1 cellular context compared by ENCODE assay signal in genomic region chr6:52231411-52232127, GRCh38.
A peak's percentile ranks its signal among the peaks of the same experiment; 100 is the strongest.
TF ChIP-seq lines count a peak whose summit lies in the region.

No MANE protein-coding gene starts in this region.

TF ChIP-seq in GM12878, 131 proteins besides CTCF, POLR2A, EP300 and RAD21 (continued from another document and continues in another):
- TF ChIP-seq ZBTB4 (CRISPR knock-in tag; IDR thresholded peaks at IDR 0.05) (no peak), ATF7 (IDR thresholded peaks at IDR 0.05; ENCODE audit: low read depth) (peak; percentile 65; the same call in 1 of the 2 replicates), YY1 (IDR thresholded peaks at IDR 0.05; ENCODE audit: low read depth, low read length) (no peak), BCL3 (IDR thresholded peaks at IDR 0.05; ENCODE audit: borderline replicate concordance, insufficient read depth, low read depth, low read length, poor library complexity, severe bottlenecking) (no peak), RAD51 (IDR thresholded peaks at IDR 0.05) (no peak), MEF2B (IDR thresholded peaks at IDR 0.05; ENCODE audit: partially characterized antibody, poor library complexity, severe bottlenecking) (peak; percentile 86), BRCA1 (IDR thresholded peaks at IDR 0.05; ENCODE audit: low read depth, low read length) (no peak), BCLAF1 (IDR thresholded peaks at IDR 0.05) (no peak), SMARCA5 (IDR thresholded peaks at IDR 0.05) (no peak), ZNF274 (IDR thresholded peaks at IDR 0.05; ENCODE audit: insufficient read depth, insufficient read length) (no peak), RB1 (IDR thresholded peaks at IDR 0.05; ENCODE audit: borderline replicate concordance) (no peak), HDGF (IDR thresholded peaks at IDR 0.05) (no peak), SRF (IDR thresholded peaks at IDR 0.05; ENCODE audit: low read depth in 2 of 2, low read length in 2 of 2) (no peak), MLLT1 (IDR thresholded peaks at IDR 0.05) (peak; percentile 97), ZZZ3 (IDR thresholded peaks at IDR 0.05; ENCODE audit: control insufficient read depth, insufficient read length, low read depth) (no peak), BACH1 (IDR thresholded peaks at IDR 0.05; ENCODE audit: borderline replicate concordance) (no peak), ASH2L (IDR thresholded peaks at IDR 0.05; ENCODE audit: borderline replicate concordance, low read depth) (no peak), TCF3 (IDR thresholded peaks at IDR 0.05; ENCODE audit: borderline replicate concordance, insufficient read depth, low read depth, low read length) (no peak), KLF5 (IDR thresholded peaks at IDR 0.05; ENCODE audit: partially characterized antibody) (no peak), CHD4 (IDR thresholded peaks at IDR 0.05) (no peak), ZSCAN29 (IDR thresholded peaks at IDR 0.05) (no peak), FOXK2 (IDR thresholded peaks at IDR 0.05) (no peak), ZNF207 (IDR thresholded peaks at IDR 0.05; ENCODE audit: borderline replicate concordance) (no peak), IRF4 (IDR thresholded peaks at IDR 0.05; ENCODE audit: low read depth, low read length) (no peak), GABPA (IDR thresholded peaks at IDR 0.05; ENCODE audit: low read depth) (no peak), SPI1 (IDR thresholded peaks at IDR 0.05; ENCODE audit: borderline replicate concordance, insufficient read depth, low read depth, low read length) (no peak), NKRF (conservative IDR thresholded peaks at IDR 0.05) (no peak), ATF2 (IDR thresholded peaks at IDR 0.05; ENCODE audit: low read length) (peak; percentile 63), RBBP5 (conservative IDR thresholded peaks at IDR 0.05) (no peak), CREB1 (IDR thresholded peaks at IDR 0.05; ENCODE audit: low read depth) (no peak), USF1 (IDR thresholded peaks at IDR 0.05; ENCODE audit: borderline replicate concordance, extremely low read length, insufficient read depth, low read depth, low read length) (no peak), SP1 (IDR thresholded peaks at IDR 0.05; ENCODE audit: low read depth, low read length) (no peak), RCOR1 (conservative IDR thresholded peaks at IDR 0.05; ENCODE audit: low read depth, low read length) (0 out of 2 replicates have a peak, but pooled peaks have one; percentile 42), JUND (IDR thresholded peaks at IDR 0.05; ENCODE audit: low read depth, low read length) (no peak), RUNX3 (IDR thresholded peaks at IDR 0.05; ENCODE audit: low read length) (peak; percentile 93), PRDM15 (CRISPR knock-in tag; IDR thresholded peaks at IDR 0.05) (no peak), ZBTB40 (IDR thresholded peaks at IDR 0.05; ENCODE audit: borderline replicate concordance) (no peak), SREBF1 (IDR thresholded peaks at IDR 0.05; ENCODE audit: low read length) (no peak), RELA (IDR thresholded peaks at IDR 0.05; ENCODE audit: borderline replicate concordance, partially characterized antibody) (no peak)
